In genomic region chr4:183666088-183666487, GRCh38 we compare ENCODE assay signal across 22 cellular contexts. TPM values are rescaled to one million over a fixed set of nuclear protein-coding genes. Genes with fewer than 3 reads are reported as not detected.
DNase-seq lines count a peak whose midpoint lies in the region; ATAC-seq and TF ChIP-seq lines count a peak whose summit lies in the region.
"Had no signal": no experiment of that assay in that cellular context is flagged by ENCODE, and none has a peak within 500 bp of the region (broad histone marks: within the 10 kb centered on the region; RNA-seq: fewer than 3 reads in every experiment).

No MANE protein-coding gene starts in this region.

- peak overlapping the region; percentile 26 for H3K27ac Mint-ChIP-seq in endodermal cell
- H3K27ac Mint-ChIP-seq: CD4-positive, alpha-beta T cell had no signal

- no peak overlapping the region for H3K9ac ChIP-seq in endodermal cell (ENCODE audit: extremely low read depth, low read length, poor library complexity, severe bottlenecking)
- H3K9ac ChIP-seq: BLaER1 treated with 17β-estradiol and CSF1 and Interleukin-3, amounts not matched to agents 10 nM and 100 nM had no signal

- H3K79me2 ChIP-seq in osteoblast (ENCODE audit: insufficient read depth, low read length), result peaks cover 33% of the 10 kb centered on the region

- H3K4me1 Mint-ChIP-seq in endodermal cell, result no peaks in the 10 kb centered on the region

- H3K27me3 ChIP-seq in endodermal cell (ENCODE audit: control insufficient read depth, insufficient read depth, low read length, poor library complexity, severe bottlenecking) (no peaks in the 10 kb centered on the region), lower lobe of right lung (ENCODE audit: low read depth) (no peaks in the 10 kb centered on the region), osteoblast (ENCODE audit: insufficient read depth, low read length) (no peaks in the 10 kb centered on the region), vagina (no peaks in the 10 kb centered on the region)
- H3K27me3 ChIP-seq: BE2C; BLaER1 treated with 17β-estradiol and CSF1 and Interleukin-3, amounts not matched to agents 10 nM and 100 nM had no signal

- no peak overlapping the region for H3K4me3 Mint-ChIP-seq in endodermal cell
- H3K4me3 Mint-ChIP-seq: CD14-positive monocyte; CD4-positive, alpha-beta T cell; CD8-positive, alpha-beta memory T cell; HFFc6 had no signal

- H3K9me3 Mint-ChIP-seq in endodermal cell, result no peaks in the 10 kb centered on the region
- H3K9me3 Mint-ChIP-seq: CD14-positive monocyte; CD4-positive, alpha-beta T cell; CD8-positive, alpha-beta memory T cell; HFFc6 had no signal

- H4K20me1 ChIP-seq in osteoblast (ENCODE audit: insufficient read depth, low read length), result peaks cover 12% of the 10 kb centered on the region

- no peak for DNase-seq in endodermal cell
- DNase-seq in lower lobe of right lung, result no peak
- DNase-seq in osteoblast (ENCODE audit: insufficient read length, low spot score, missing footprints), result peak; percentile 21
- DNase-seq in activated CD4-positive, CD25-positive, alpha-beta regulatory T cell treated with anti-CD3 and anti-CD28 coated beads, Interleukin-2, amount 50 U/mL, for 72 hours, result no peak
- DNase-seq in vagina (ENCODE audit: extremely low spot score in 2 of 2), result no peak
- DNase-seq: 8988T; ACHN; AML-193; BE2C; CD4-positive, alpha-beta T cell; CD8-positive, alpha-beta memory T cell; DMS 273 treated with DMSO at 0.1 percent for 48 hours; DMS79; GDM1; GOT3 had no signal

- peak; percentile 73 to 85 for ATAC-seq in lower lobe of right lung
- no peak for ATAC-seq in GM18870 (IDR thresholded peaks at IDR 0.05; ENCODE audit: unreplicated experiment)
- ATAC-seq: A549, GM12878 had no signal

- H3K36me3 ChIP-seq in endodermal cell (ENCODE audit: control insufficient read depth, insufficient read depth, low read length) (peaks cover 61% of the 10 kb centered on the region), lower lobe of right lung (peaks cover 59% of the 10 kb centered on the region), osteoblast (ENCODE audit: insufficient read depth, low read length) (peaks cover 57% of the 10 kb centered on the region), vagina (peaks cover 0 to 39% of the 10 kb centered on the region in 2 donors)

- H3K4me3 ChIP-seq in endodermal cell (ENCODE audit: low read length), result no peak overlapping the region
- no peak overlapping the region for H3K4me3 ChIP-seq in lower lobe of right lung
- no peak overlapping the region for H3K4me3 ChIP-seq in osteoblast (ENCODE audit: insufficient read depth, low read length)
- no peak overlapping the region for H3K4me3 ChIP-seq in vagina
- H3K4me3 ChIP-seq: A549; BLaER1 treated with 17β-estradiol and CSF1 and Interleukin-3, amounts not matched to agents 10 nM and 100 nM; GM12878; HAP-1 had no signal

- intact Hi-C loops in lower lobe of right lung (cut with DNase I) (no loop called here), vagina (cut with DNase I) (no loop called here)

- no peak for TF ChIP-seq POLR2A in vagina (IDR thresholded peaks at IDR 0.05)

- no peaks in the 10 kb centered on the region for H3K4me1 ChIP-seq in endodermal cell (ENCODE audit: control insufficient read depth, insufficient read depth, low read length)
- H3K4me1 ChIP-seq in lower lobe of right lung, result peaks cover 6% of the 10 kb centered on the region
- no peaks in the 10 kb centered on the region for H3K4me1 ChIP-seq in osteoblast (ENCODE audit: insufficient read depth, low read length)
- H3K4me1 ChIP-seq in vagina, result no peaks in the 10 kb centered on the region
- H3K4me1 ChIP-seq: A549, BE2C, HAP-1 had no signal

- TF ChIP-seq CTCF in endodermal cell (conservative IDR thresholded peaks at IDR 0.05), result no peak
- no peak for TF ChIP-seq CTCF in lower lobe of right lung (IDR thresholded peaks at IDR 0.05)
- TF ChIP-seq CTCF in osteoblast (IDR thresholded peaks at IDR 0.05; ENCODE audit: extremely low read depth, low read depth, low read length), result no peak
- TF ChIP-seq CTCF in vagina (IDR thresholded peaks at IDR 0.05), result no peak

- H3K36me3 Mint-ChIP-seq in endodermal cell (ENCODE audit: low read depth), result peaks cover 47% of the 10 kb centered on the region

- no peaks in the 10 kb centered on the region for H3K27me3 Mint-ChIP-seq in endodermal cell (ENCODE audit: insufficient read depth)
- H3K27me3 Mint-ChIP-seq: CD4-positive, alpha-beta T cell; CD8-positive, alpha-beta memory T cell had no signal

- WGBS in endodermal cell (ENCODE audit: insufficient coverage in 1 of 2, insufficient read length in 1 of 2), 2 experiments, result 91 to 100% methylated on average over 1 of the region's 1 CpG

- no peaks in the 10 kb centered on the region for H3K9me3 ChIP-seq in endodermal cell (ENCODE audit: control insufficient read depth, low read length)
- no peaks in the 10 kb centered on the region for H3K9me3 ChIP-seq in lower lobe of right lung
- H3K9me3 ChIP-seq in osteoblast (ENCODE audit: low read depth, low read length), result no peaks in the 10 kb centered on the region
- H3K9me3 ChIP-seq in vagina, result no peaks in the 10 kb centered on the region
- H3K9me3 ChIP-seq: A549; BE2C; BLaER1 treated with 17β-estradiol and CSF1 and Interleukin-3, amounts not matched to agents 10 nM and 100 nM; HAP-1 had no signal

- H3K4me2 ChIP-seq in osteoblast (ENCODE audit: insufficient read depth, low read length), result no peak overlapping the region
- H3K4me2 ChIP-seq: A549; BLaER1 treated with 17β-estradiol and CSF1 and Interleukin-3, amounts not matched to agents 10 nM and 100 nM had no signal

- no peak overlapping the region for H2AFZ ChIP-seq in osteoblast (ENCODE audit: low read length)

- H3K27ac ChIP-seq in endodermal cell (ENCODE audit: low read depth, low read length), result no peak overlapping the region
- H3K27ac ChIP-seq in lower lobe of right lung, result no peak overlapping the region
- H3K27ac ChIP-seq in osteoblast (ENCODE audit: low read depth, low read length), result no peak overlapping the region
- no peak overlapping the region for H3K27ac ChIP-seq in vagina
- H3K27ac ChIP-seq: A549; BLaER1 treated with 17β-estradiol and CSF1 and Interleukin-3, amounts not matched to agents 10 nM and 100 nM had no signal

RNA-seq across cellular contexts. Expression of gene TRAPPC11, which starts 7.0 kb away (rescaled TPM):
- total RNA-seq in endodermal cell, result 10 to 100 TPM; 38.4 to 49.7 TPM
- 31.3 TPM for polyA plus RNA-seq in endodermal cell (2013, experiment 1 of 2)
- 29.7 TPM for polyA plus RNA-seq in endodermal cell (2013, experiment 2 of 2)
- total RNA-seq in lower lobe of right lung, result 38.6 TPM
- 51.0 and 58.3 TPM in 2 replicates for total RNA-seq in osteoblast
- 40.3 TPM for total RNA-seq in vagina

RNA-seq across cellular contexts. Expression of gene RWDD4, which starts 7.1 kb away (rescaled TPM):
- total RNA-seq in endodermal cell, result 10 to 100 TPM; 20.3 to 23.7 TPM
- 21.5 TPM for polyA plus RNA-seq in endodermal cell (2013, experiment 1 of 2)
- 23.4 TPM for polyA plus RNA-seq in endodermal cell (2013, experiment 2 of 2)
- total RNA-seq in lower lobe of right lung, result 16.2 TPM
- 19.9 and 25.9 TPM in 2 replicates for total RNA-seq in osteoblast
- 18.2 TPM for total RNA-seq in vagina
